ENCODE assay signal across 11 cellular contexts in the genomic region with DNA sequence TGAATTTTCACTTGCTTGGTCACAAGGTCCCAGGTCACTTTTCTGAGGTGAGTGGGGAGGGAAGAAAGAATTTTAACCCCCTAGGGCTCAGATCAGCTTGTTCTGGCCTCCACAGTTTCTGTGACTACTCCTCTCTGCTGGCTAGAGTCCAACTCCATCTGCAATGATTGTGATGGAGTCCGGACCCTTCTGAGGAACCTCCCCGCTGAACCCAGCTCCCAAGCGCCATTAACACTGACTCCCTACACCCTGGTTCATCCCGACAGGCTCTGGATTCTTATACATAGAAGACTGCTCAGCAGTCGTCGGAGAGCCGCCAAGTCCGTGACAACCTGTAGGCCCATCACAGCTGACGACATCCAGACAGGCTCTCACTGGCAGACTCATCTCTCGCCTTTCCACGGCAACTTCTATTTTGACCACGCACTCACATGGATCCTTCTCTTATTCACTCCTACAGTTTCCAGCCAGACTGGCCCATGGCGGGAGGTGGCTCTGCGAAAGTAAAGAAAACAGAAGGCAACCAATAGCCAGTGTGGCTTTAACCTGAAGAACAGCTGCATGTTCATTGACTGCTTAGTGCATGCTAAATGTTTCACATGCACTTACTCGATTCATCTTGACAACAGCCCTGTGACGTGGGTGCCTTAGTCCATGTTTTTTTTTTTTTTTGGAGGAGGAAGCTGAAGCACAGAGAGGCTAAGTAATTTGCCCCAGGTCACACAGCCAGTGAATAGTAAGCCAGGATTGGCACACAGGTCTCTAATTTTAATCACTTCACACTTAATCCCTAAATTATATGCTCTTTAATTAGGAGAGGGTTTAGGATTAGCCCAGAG.
DNase-seq lines count a peak whose midpoint lies in the region; ATAC-seq and TF ChIP-seq lines count a peak whose summit lies in the region.
"Had no signal": no experiment of that assay in that cellular context is flagged by ENCODE, and none has a peak within 500 bp of the region (broad histone marks: within the 10 kb centered on the region; RNA-seq: fewer than 3 reads in every experiment).

No MANE protein-coding gene starts in this region.

- no peaks in the 10 kb centered on the region for H3F3A ChIP-seq in SK-N-SH (replicated peaks; ENCODE audit: insufficient read depth)

- no peak for TF ChIP-seq RAD21 in SK-N-SH (IDR thresholded peaks at IDR 0.05; ENCODE audit: low read length)

- no peaks in the 10 kb centered on the region for H4K20me1 ChIP-seq in SK-N-SH (ENCODE audit: insufficient read depth)

- no peaks in the 10 kb centered on the region for H3K36me3 ChIP-seq in SK-N-SH (replicated peaks in 1 of 2; ENCODE audit: control insufficient read depth in 1 of 2, insufficient read depth in 2 of 2, low read length in 1 of 2)
- H3K36me3 ChIP-seq: ascending aorta had no signal

- no peak for ATAC-seq in stimulated activated memory B cell treated with anti-CD40 and anti-IgM and Interleukin-4, amounts not matched to agents 10 μg/mL and 1 μg/mL and 100 μg/mL, for 72 hours
- ATAC-seq in HG02840 (IDR thresholded peaks at IDR 0.05; ENCODE audit: low FRiP score, unreplicated experiment) = no peak

- peaks cover 6% of the 10 kb centered on the region for H3K9me3 Mint-ChIP-seq in T-helper 2 cell treated with Interferon-gamma antibody and Interleukin-4, amounts not matched to agents 5 μg/mL and 100 μg/mL, for 36 hours
- peaks cover 0 to 1% (median 0%) of the 10 kb centered on the region in 6 donors for H3K9me3 Mint-ChIP-seq in immature natural killer cell
- H3K9me3 Mint-ChIP-seq in stimulated activated memory B cell treated with anti-CD40 and anti-IgM and Interleukin-4, amounts not matched to agents 10 μg/mL and 1 μg/mL and 100 μg/mL, for 72 hours = no peaks in the 10 kb centered on the region

- no peak overlapping the region for H3K4me2 ChIP-seq in SK-N-SH

- H3K4me1 ChIP-seq in SK-N-SH (ENCODE audit: control insufficient read depth in 1 of 2, insufficient read depth in 2 of 2, low read depth in 1 of 2, low read length in 1 of 2) = peaks cover 3 to 25% of the 10 kb centered on the region in 2 experiments; a peak in 2 of 4 replicates
- H3K4me1 ChIP-seq: ascending aorta had no signal

- POLR2A ChIA-PET in SK-N-SH (lab: Yijun Ruan, JAX) = no interaction called here

- no peak for DNase-seq in T-helper 2 cell treated with Interferon-gamma antibody and Interleukin-4, amounts not matched to agents 5 μg/mL and 100 μg/mL, for 36 hours (ENCODE audit: low spot score)
- DNase-seq in T-helper 2 cell (no peak), SK-N-SH (peak; percentile 64), immature natural killer cell (no peak), DMS114 treated with DMSO at 0.1 percent for 48 hours (lab: John Stamatoyannopoulos, UW; ENCODE audit: unreplicated experiment) (no peak), GM10266 (ENCODE audit: extremely low spot score) (no peak)
- DNase-seq: NCI-H1694, T-helper 9 cell had no signal

- TF ChIP-seq CTCF in SK-N-SH (IDR thresholded peaks at IDR 0.05) (no peak), GM10266 (IDR thresholded peaks at IDR 0.05; ENCODE audit: control insufficient read depth, insufficient read depth, low read depth, missing control alignments) (no peak)

- H3K27me3 Mint-ChIP-seq in T-helper 2 cell treated with Interferon-gamma antibody and Interleukin-4, amounts not matched to agents 5 μg/mL and 100 μg/mL, for 36 hours (ENCODE audit: low read depth) = peaks cover 3% of the 10 kb centered on the region
- peaks cover 5 to 24% (median 20%) of the 10 kb centered on the region in 3 donors for H3K27me3 Mint-ChIP-seq in immature natural killer cell (ENCODE audit: low read depth in 3 of 3)
- H3K27me3 Mint-ChIP-seq in stimulated activated memory B cell treated with anti-CD40 and anti-IgM and Interleukin-4, amounts not matched to agents 10 μg/mL and 1 μg/mL and 100 μg/mL, for 72 hours = no peaks in the 10 kb centered on the region

- peaks cover 16% of the 10 kb centered on the region for H3K4me1 Mint-ChIP-seq in T-helper 2 cell treated with Interferon-gamma antibody and Interleukin-4, amounts not matched to agents 5 μg/mL and 100 μg/mL, for 36 hours (ENCODE audit: low read depth)
- H3K4me1 Mint-ChIP-seq in immature natural killer cell = peaks cover 62 to 74% of the 10 kb centered on the region in 2 donors
- H3K4me1 Mint-ChIP-seq in stimulated activated memory B cell treated with anti-CD40 and anti-IgM and Interleukin-4, amounts not matched to agents 10 μg/mL and 1 μg/mL and 100 μg/mL, for 72 hours = peaks cover 60% of the 10 kb centered on the region

- H3K9ac ChIP-seq in SK-N-SH = no peak overlapping the region

- H3K79me2 ChIP-seq in SK-N-SH (ENCODE audit: insufficient read depth) = no peaks in the 10 kb centered on the region

- 0 out of 4 replicates have a peak, but pooled peaks of 1 of the 2 experiments have one; percentile 29 for TF ChIP-seq EP300 in SK-N-SH (IDR thresholded peaks at IDR 0.05; ENCODE audit: borderline replicate concordance in 1 of 2, low read depth in 1 of 2, low read length in 1 of 2)

- no peak overlapping the region for H2AFZ ChIP-seq in SK-N-SH (ENCODE audit: low read depth)

- peaks cover 14% of the 10 kb centered on the region for H3K27me3 ChIP-seq in SK-N-SH (ENCODE audit: insufficient read depth)
- H3K27me3 ChIP-seq: ascending aorta had no signal

- H3K27ac ChIP-seq in SK-N-SH (ENCODE audit: low read depth in 2 of 2, low read length in 1 of 2) = no peak overlapping the region
- H3K27ac ChIP-seq: ascending aorta had no signal

- H3K4me3 Mint-ChIP-seq in T-helper 2 cell treated with Interferon-gamma antibody and Interleukin-4, amounts not matched to agents 5 μg/mL and 100 μg/mL, for 36 hours = no peak overlapping the region
- peak overlapping the region in 4 of 5 donors; percentile 72 to 86 (median 82) for H3K4me3 Mint-ChIP-seq in immature natural killer cell
- no peak overlapping the region for H3K4me3 Mint-ChIP-seq in stimulated activated memory B cell treated with anti-CD40 and anti-IgM and Interleukin-4, amounts not matched to agents 10 μg/mL and 1 μg/mL and 100 μg/mL, for 72 hours

- WGBS in SK-N-SH (ENCODE audit: low lambda C conversion rate) = 17% methylated on average over 16 of the region's 16 CpGs

- H3K27ac Mint-ChIP-seq in T-helper 2 cell treated with Interferon-gamma antibody and Interleukin-4, amounts not matched to agents 5 μg/mL and 100 μg/mL, for 36 hours = peak overlapping the region; percentile 51
- H3K27ac Mint-ChIP-seq in immature natural killer cell = peak overlapping the region in 3 of 6 donors; percentile 71 to 90 (median 85)
- peak overlapping the region; percentile 94 for H3K27ac Mint-ChIP-seq in stimulated activated memory B cell treated with anti-CD40 and anti-IgM and Interleukin-4, amounts not matched to agents 10 μg/mL and 1 μg/mL and 100 μg/mL, for 72 hours

- H3K36me3 Mint-ChIP-seq in T-helper 2 cell treated with Interferon-gamma antibody and Interleukin-4, amounts not matched to agents 5 μg/mL and 100 μg/mL, for 36 hours (ENCODE audit: low read depth) = peaks cover 5% of the 10 kb centered on the region
- peaks cover 0 to 4% (median 0%) of the 10 kb centered on the region in 3 donors for H3K36me3 Mint-ChIP-seq in immature natural killer cell
- H3K36me3 Mint-ChIP-seq in stimulated activated memory B cell treated with anti-CD40 and anti-IgM and Interleukin-4, amounts not matched to agents 10 μg/mL and 1 μg/mL and 100 μg/mL, for 72 hours = no peaks in the 10 kb centered on the region

- H3K9me2 ChIP-seq in SK-N-SH = no peaks in the 10 kb centered on the region

- H3K4me3 ChIP-seq in SK-N-SH (ENCODE audit: low read depth in 2 of 2, low read length in 1 of 2) = no peak overlapping the region
- H3K4me3 ChIP-seq: ascending aorta had no signal

- CTCF ChIA-PET in SK-N-SH (lab: Yijun Ruan, JAX) = interaction anchor here (0.8 to 1.8 kb wide), 8 partner anchors 9 to 261 kb away, joined by 3 to 7 read pairs (median 4); no protein-coding TSS in a partner anchor

- no peaks in the 10 kb centered on the region for H3K9me3 ChIP-seq in SK-N-SH
- H3K9me3 ChIP-seq: ascending aorta had no signal

TF ChIP-seq in SK-N-SH, 30 proteins besides CTCF, POLR2A, EP300 and RAD21:
- no peak for TF ChIP-seq NRF1 (IDR thresholded peaks at IDR 0.05; ENCODE audit: low read depth, low read length)
- no peak for TF ChIP-seq SIN3A (IDR thresholded peaks at IDR 0.05; ENCODE audit: borderline replicate concordance, low read depth, low read length)
- TF ChIP-seq TEAD4 (IDR thresholded peaks at IDR 0.05; ENCODE audit: borderline replicate concordance, insufficient read depth) = no peak
- no peak for TF ChIP-seq YY1 (IDR thresholded peaks at IDR 0.05; ENCODE audit: low read depth)
- no peak for TF ChIP-seq FOXM1 (IDR thresholded peaks at IDR 0.05; ENCODE audit: low read depth)
- TF ChIP-seq, protein P1, sequence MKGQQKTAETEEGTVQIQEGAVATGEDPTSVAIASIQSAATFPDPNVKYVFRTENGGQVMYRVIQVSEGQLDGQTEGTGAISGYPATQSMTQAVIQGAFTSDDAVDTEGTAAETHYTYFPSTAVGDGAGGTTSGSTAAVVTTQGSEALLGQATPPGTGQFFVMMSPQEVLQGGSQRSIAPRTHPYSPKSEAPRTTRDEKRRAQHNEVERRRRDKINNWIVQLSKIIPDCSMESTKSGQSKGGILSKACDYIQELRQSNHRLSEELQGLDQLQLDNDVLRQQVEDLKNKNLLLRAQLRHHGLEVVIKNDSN (IDR thresholded peaks at IDR 0.05; ENCODE audit: borderline replicate concordance, low read depth) = no peak
- no peak for TF ChIP-seq RXRA (IDR thresholded peaks at IDR 0.05; ENCODE audit: borderline replicate concordance, low read depth)
- TF ChIP-seq, protein P2, sequence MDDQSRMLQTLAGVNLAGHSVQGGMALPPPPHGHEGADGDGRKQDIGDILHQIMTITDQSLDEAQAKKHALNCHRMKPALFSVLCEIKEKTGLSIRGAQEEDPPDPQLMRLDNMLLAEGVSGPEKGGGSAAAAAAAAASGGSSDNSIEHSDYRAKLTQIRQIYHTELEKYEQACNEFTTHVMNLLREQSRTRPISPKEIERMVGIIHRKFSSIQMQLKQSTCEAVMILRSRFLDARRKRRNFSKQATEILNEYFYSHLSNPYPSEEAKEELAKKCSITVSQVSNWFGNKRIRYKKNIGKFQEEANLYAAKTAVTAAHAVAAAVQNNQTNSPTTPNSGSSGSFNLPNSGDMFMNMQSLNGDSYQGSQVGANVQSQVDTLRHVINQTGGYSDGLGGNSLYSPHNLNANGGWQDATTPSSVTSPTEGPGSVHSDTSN (IDR thresholded peaks at IDR 0.05) = peak; percentile 49
- no peak for TF ChIP-seq NFIC (IDR thresholded peaks at IDR 0.05; ENCODE audit: borderline replicate concordance)
- TF ChIP-seq MXI1 (IDR thresholded peaks at IDR 0.05; ENCODE audit: low read depth, low read length) = peak; percentile 19; the same call in 1 of the 2 replicates
- peak; percentile 70 for TF ChIP-seq TCF12 (IDR thresholded peaks at IDR 0.05)

Comparison
In these comparisons a context has a peak if more than half of its experiments do, and no peak if none do; other contexts are left out.
1. H3K4me3 Mint-ChIP-seq: peak in immature natural killer cell (4 of 5); none in T-helper 2 cell treated with Interferon-gamma antibody and Interleukin-4, amounts not matched to agents 5 μg/mL and 100 μg/mL, for 36 hours (single experiment) and stimulated activated memory B cell treated with anti-CD40 and anti-IgM and Interleukin-4, amounts not matched to agents 10 μg/mL and 1 μg/mL and 100 μg/mL, for 72 hours (single experiment).